8 cellular contexts compared by ENCODE assay signal in the genomic region with DNA sequence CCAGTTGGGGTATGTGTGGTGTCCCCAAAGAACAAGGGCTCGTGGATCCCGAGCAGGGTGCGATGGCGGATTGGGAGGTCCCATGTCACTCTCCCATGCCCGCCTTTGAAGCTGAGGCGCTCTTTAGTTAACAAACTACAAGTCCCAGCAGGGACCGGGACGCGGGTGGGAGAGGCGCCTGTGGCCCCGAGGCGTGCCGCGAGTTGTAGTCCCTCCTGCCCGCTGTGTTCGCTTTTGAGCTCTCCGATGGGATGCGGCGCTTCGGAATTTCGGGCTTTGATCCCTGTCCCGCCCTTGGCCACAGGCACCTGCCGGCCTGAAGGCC. TPM values are rescaled to one million over a fixed set of nuclear protein-coding genes. Genes with fewer than 3 reads are reported as not detected.
DNase-seq lines count a peak whose midpoint lies in the region; ATAC-seq, FAIRE-seq and TF ChIP-seq lines count a peak whose summit lies in the region.

No MANE protein-coding gene starts in this region.

- DNase-seq in Peyer's patch, result peak in 2 of 3 donors; percentile 43 to 68
- no peak for DNase-seq in bronchial epithelial cell (ENCODE audit: low read depth)
- peak; percentile 53 to 62 for DNase-seq in left colon
- peak; percentile 38 for DNase-seq in stimulated activated naive CD8-positive, alpha-beta T cell treated with anti-CD3 and anti-CD28 coated beads, Interleukin-15, Interleukin-2, amounts not matched to agents 100 U/mL and 50 U/mL, for 24 hours
- no peak for DNase-seq in NCI-H146 (lab: John Stamatoyannopoulos, UW)
- no peak for DNase-seq in activated gamma-delta T cell treated with Interleukin-2 at 50 U/mL for 16 hours
- DNase-seq in NCI-H2029 (lab: John Stamatoyannopoulos, UW), result no peak

- peaks cover 0 to 15% (median 3%) of the 10 kb centered on the region in 4 donors for H3K4me1 ChIP-seq in Peyer's patch

- TF ChIP-seq CTCF in Peyer's patch (IDR thresholded peaks at IDR 0.05) (no peak), bronchial epithelial cell (IDR thresholded peaks at IDR 0.05; ENCODE audit: insufficient read depth, low read length, severe bottlenecking) (no peak)

- intact Hi-C loops in left colon (cut with DNase I, micrococcal nuclease), result no loop called here

- peak; percentile 63 for ATAC-seq in left colon
- no peak for ATAC-seq in stimulated activated naive CD8-positive, alpha-beta T cell treated with anti-CD3 and anti-CD28 coated beads, Interleukin-15, Interleukin-2, amounts not matched to agents 100 U/mL and 50 U/mL, for 24 hours
- no peak for ATAC-seq in GM21576 (IDR thresholded peaks at IDR 0.05; ENCODE audit: unreplicated experiment)

- no peaks in the 10 kb centered on the region for H3K9me3 ChIP-seq in Peyer's patch

- no peaks in the 10 kb centered on the region for H3K27me3 ChIP-seq in Peyer's patch
- H3K27me3 ChIP-seq in bronchial epithelial cell (ENCODE audit: control insufficient read depth, insufficient read depth, low read length), result no peaks in the 10 kb centered on the region

- H3K4me3 ChIP-seq in Peyer's patch (peak overlapping the region; percentile 35 to 58 (median 54)), bronchial epithelial cell (ENCODE audit: low read depth, low read length) (peak overlapping the region; percentile 34)

- FAIRE-seq in bronchial epithelial cell (lab: Jason Lieb, UNC), result no peak

- H3K27ac ChIP-seq in Peyer's patch, result peak overlapping the region; percentile 44 to 84 (median 62)

- H3K36me3 ChIP-seq in Peyer's patch (peaks cover 0 to 45% (median 0%) of the 10 kb centered on the region in 3 donors), bronchial epithelial cell (ENCODE audit: control insufficient read depth, insufficient read depth, low read length) (peaks cover 18% of the 10 kb centered on the region)

- TF ChIP-seq POLR2A in Peyer's patch (IDR thresholded peaks at IDR 0.05), result no peak

RNA-seq across cellular contexts. Expression of gene CYTH2, which starts 10.9 kb away (rescaled TPM):
- 100 to 1,000 TPM in 1 of 4 donors, 10 to 100 TPM in 3; 64.5 to 160 (median 76.9) TPM for total RNA-seq in Peyer's patch
- total RNA-seq in bronchial epithelial cell, result 24.2 and 36.6 TPM in 2 replicates
- 10 to 100 TPM; 68.3 to 75.6 TPM for total RNA-seq in left colon

RNA-seq across cellular contexts. Expression of gene KCNJ14, which starts 24.7 kb away (rescaled TPM):
- total RNA-seq in Peyer's patch, result 1 to 10 TPM in 3 of 4 donors, under 1 TPM in 1; 0.88 to 2.0 (median 1.8) TPM
- 1.0 and 1.1 TPM in 2 replicates for total RNA-seq in bronchial epithelial cell
- 1 to 10 TPM in 1 of 2 donors, under 1 TPM in 1; 0.34 to 1.2 TPM for total RNA-seq in left colon

RNA-seq across cellular contexts. Expression of gene LMTK3, which starts 31.5 kb away (rescaled TPM):
- total RNA-seq in Peyer's patch (10 to 100 TPM in 2 of 4 donors, 1 to 10 TPM in 2; 8.2 to 17.6 (median 12.8) TPM), bronchial epithelial cell (1.3 and 1.8 TPM in 2 replicates), left colon (1 to 10 TPM in 1 of 2 donors, under 1 TPM in 1; 0.87 to 1.1 TPM)

RNA-seq across cellular contexts. Expression of gene GRWD1, which starts 34.3 kb away (rescaled TPM):
- total RNA-seq in Peyer's patch (10 to 100 TPM in 3 of 4 donors, 1 to 10 TPM in 1; 10.0 to 17.6 (median 15.6) TPM), bronchial epithelial cell (23.4 and 31.9 TPM in 2 replicates), left colon (10 to 100 TPM; 22.3 to 25.1 TPM)

Comparison
In these comparisons a context has a peak if more than half of its experiments do, and no peak if none do; other contexts are left out.
1. DNase-seq: peak in Peyer's patch (2 of 3), left colon (2 of 2) and stimulated activated naive CD8-positive, alpha-beta T cell treated with anti-CD3 and anti-CD28 coated beads, Interleukin-15, Interleukin-2, amounts not matched to agents 100 U/mL and 50 U/mL, for 24 hours (single experiment); none in bronchial epithelial cell (single experiment), NCI-H146 (single experiment), activated gamma-delta T cell treated with Interleukin-2 at 50 U/mL for 16 hours (single experiment) and NCI-H2029 (single experiment).